Comparison of ENCODE assay signal across 21 cellular contexts in the genomic region with DNA sequence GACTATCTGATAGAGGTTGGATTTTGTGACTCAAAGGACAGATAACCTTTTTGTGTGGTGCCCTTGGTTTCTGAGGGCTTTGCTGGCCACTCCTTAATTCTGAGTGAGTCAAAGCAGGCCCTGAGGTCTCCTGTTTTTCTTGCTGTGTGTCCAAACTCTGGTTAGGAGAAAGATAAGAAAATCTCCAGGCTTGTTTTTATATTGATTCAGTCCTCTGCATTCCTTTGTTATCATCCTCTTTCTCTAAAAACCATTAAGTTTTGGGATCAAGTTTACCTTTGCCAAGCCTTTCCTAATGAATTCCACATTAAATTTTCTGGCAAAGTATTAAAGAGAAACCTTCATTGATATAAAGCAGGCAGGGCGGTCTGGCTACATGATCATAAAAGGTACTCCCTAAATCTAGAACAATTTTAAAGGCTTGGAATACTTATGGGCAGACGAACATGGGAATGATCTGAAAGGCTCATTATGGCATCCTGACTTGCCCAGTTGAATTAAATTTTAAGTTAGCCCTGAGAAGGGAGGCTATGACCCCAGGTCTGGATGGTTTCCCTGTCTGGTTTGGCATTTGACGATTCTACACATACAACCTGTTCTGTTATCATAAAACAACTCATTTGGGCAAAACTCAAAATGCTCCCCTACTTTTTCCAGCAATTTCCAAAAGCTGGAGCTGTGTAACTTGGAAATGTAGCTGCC. TPM values are rescaled to one million over a fixed set of nuclear protein-coding genes. Genes with fewer than 3 reads are reported as not detected.
"Had no signal": no experiment of that assay in that cellular context is flagged by ENCODE, and none has a peak within 500 bp of the region (broad histone marks: within the 10 kb centered on the region; RNA-seq: fewer than 3 reads in every experiment).

No MANE protein-coding gene starts in this region.

- H3K27ac ChIP-seq: dorsolateral prefrontal cortex, prostate gland, right lobe of liver, suprapubic skin, upper lobe of left lung had no signal

- ATAC-seq: natural killer cell, right lobe of liver had no signal

- H3K4me1 ChIP-seq: prostate gland, right lobe of liver, upper lobe of left lung had no signal

- H3K4me3 ChIP-seq: dorsolateral prefrontal cortex, lung, prostate gland, right lobe of liver, suprapubic skin, upper lobe of left lung had no signal

- H3K27me3 ChIP-seq: dorsolateral prefrontal cortex, right lobe of liver, suprapubic skin, upper lobe of left lung had no signal

- H3K9me3 ChIP-seq: prostate gland, right lobe of liver, suprapubic skin, upper lobe of left lung had no signal

- DNase-seq: activated CD4-positive, alpha-beta T cell treated with anti-CD3 and anti-CD28 coated beads, Interleukin-2, amount 50 U/mL, for 4 hours; activated CD4-positive, CD25-positive, alpha-beta regulatory T cell treated with anti-CD3 and anti-CD28 coated beads, Interleukin-2, amount 50 U/mL, for 72 hours; activated naive CD4-positive, alpha-beta T cell treated with anti-CD3 and anti-CD28 coated beads, Interleukin-2, amount 50 U/mL, for 16 hours; activated T-cell treated with anti-CD3 and anti-CD28 coated beads, Interleukin-2, amount 50 U/mL, for 1 hour; amygdala; dorsolateral prefrontal cortex; immature natural killer cell; natural killer cell; nucleus accumbens; stimulated activated CD4-positive, alpha-beta T cell treated with anti-CD3 and anti-CD28 coated beads, Interleukin-12 subunit alpha, Interleukin-12 subunit beta, amount 100 ng/mL, for 4 hours; stimulated activated CD4-positive, alpha-beta T cell treated with anti-CD3 and anti-CD28 coated beads, Interleukin-2, amount 100 ng/mL, for 48 hours; stimulated activated naive CD4-positive, alpha-beta T cell treated with Interleukin-2 at 50 U/mL for 16 hours; SW 1271 had no signal

- FAIRE-seq: bronchial epithelial cell had no signal

- H3K36me3 ChIP-seq: prostate gland, right lobe of liver, suprapubic skin, upper lobe of left lung had no signal

RNA-seq across cellular contexts. Expression of a gene that starts 20.8 kb away (rescaled TPM):
- total RNA-seq: bronchial epithelial cell, glomerular endothelial cell, mononuclear cell, natural killer cell, right lobe of liver had no signal
- polyA plus RNA-seq: immature natural killer cell had no signal
